Comparison of ENCODE assay signal across 8 cellular contexts in the genomic region with DNA sequence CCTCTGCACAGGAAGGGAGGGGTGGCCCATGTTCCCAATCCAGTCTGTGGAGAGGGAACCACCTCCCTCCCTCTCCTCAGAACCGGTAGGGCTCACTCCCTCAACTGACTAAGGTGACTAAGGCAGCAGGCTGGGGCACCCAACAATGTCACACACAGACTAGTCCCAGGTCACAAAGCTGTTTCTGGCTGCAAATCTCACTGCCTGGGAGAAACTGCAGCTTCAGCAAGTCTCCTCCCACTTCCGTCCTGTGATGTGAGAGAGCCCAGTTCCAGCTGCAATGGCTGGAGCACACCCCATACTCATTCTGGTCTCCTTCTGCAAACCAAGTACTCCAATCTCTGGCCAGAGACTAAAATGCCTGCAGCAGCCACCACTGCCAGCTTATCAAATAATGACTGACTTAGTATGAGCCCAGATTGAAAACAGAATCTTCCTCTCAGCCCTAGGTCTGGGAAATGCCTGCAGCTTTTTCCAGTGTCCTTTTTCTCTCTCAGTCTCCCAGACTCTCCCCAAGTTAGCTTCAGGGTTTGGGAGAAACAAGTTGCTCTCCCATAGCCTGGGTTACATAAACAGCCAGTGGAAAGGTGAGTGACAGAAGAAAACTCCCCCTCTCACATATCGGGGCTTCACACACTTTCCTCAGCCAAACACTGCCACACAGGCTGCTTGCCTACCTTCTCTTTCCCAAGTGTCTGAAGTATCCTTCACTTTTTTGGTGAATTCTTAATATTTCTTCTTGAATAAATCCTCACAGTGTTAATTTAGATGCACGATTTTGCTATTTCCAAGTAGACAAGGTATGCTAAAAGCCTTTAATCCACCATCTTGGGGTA.
DNase-seq lines count a peak whose midpoint lies in the region; ATAC-seq, FAIRE-seq and TF ChIP-seq lines count a peak whose summit lies in the region.

No MANE protein-coding gene starts in this region.

- H3K36me3 ChIP-seq in ascending aorta (no peaks in the 10 kb centered on the region), HepG2 (replicated peaks in 1 of 2; ENCODE audit: control insufficient read depth in 1 of 2, insufficient read depth in 2 of 2, low read length in 2 of 2) (no peaks in the 10 kb centered on the region), aorta (ENCODE audit: control insufficient read depth in 1 of 2, insufficient read depth in 2 of 2, low read length in 1 of 2) (no peaks in the 10 kb centered on the region)

- TF ChIP-seq CTCF in ascending aorta (IDR thresholded peaks at IDR 0.05) = no peak
- TF ChIP-seq CTCF in HepG2 (CRISPR knock-in tag; IDR thresholded peaks at IDR 0.05) = no peak

- no peak for TF ChIP-seq EP300 in HepG2 (IDR thresholded peaks at IDR 0.05; ENCODE audit: low read depth in 2 of 2, low read length in 2 of 2)
- TF ChIP-seq EP300 in HepG2 (CRISPR knock-in tag; IDR thresholded peaks at IDR 0.05; ENCODE audit: borderline replicate concordance) = no peak

- no peak overlapping the region for H3K9ac ChIP-seq in HepG2 (ENCODE audit: insufficient read depth, low read depth, low read length)

- H3K4me1 ChIP-seq in ascending aorta (peaks cover 0 to 10% of the 10 kb centered on the region in 2 donors), HepG2 (ENCODE audit: insufficient read depth, low read length) (no peaks in the 10 kb centered on the region), aorta (ENCODE audit: control insufficient read depth in 1 of 2, insufficient read depth in 2 of 2, low read length in 2 of 2) (peaks cover 0 to 2% of the 10 kb centered on the region in 2 donors)

- no peak overlapping the region for H3K4me2 ChIP-seq in HepG2 (ENCODE audit: low read depth, low read length)

- no peak for FAIRE-seq in HepG2 (lab: Jason Lieb, UNC)

- in situ Hi-C loops in HepG2 (cut with HindIII; ENCODE audit: extremely low pct_ligation_motif_present, low pct_unique_long_range_greater_than_20kb) = no loop called here

- ATAC-seq in HG02678 (IDR thresholded peaks at IDR 0.05; ENCODE audit: unreplicated experiment) = peak; percentile 95
- peak; percentile 49; the same call in 2 of the 3 replicates for ATAC-seq in HepG2
- ATAC-seq in aorta (ENCODE audit: low FRiP score) = peak; percentile 78

- POLR2A ChIA-PET in HepG2 (lab: Yijun Ruan, JAX) = no interaction called here

- intact Hi-C loops in ascending aorta (cut with DNase I) (no loop called here), HepG2 (cut with micrococcal nuclease; ENCODE audit: unreplicated experiment) (no loop called here), aorta (cut with DNase I) (no loop called here)

- TF ChIP-seq RAD21 in HepG2 (CRISPR knock-in tag; IDR thresholded peaks at IDR 0.05) = no peak

- TF ChIP-seq POLR2A in HepG2 (IDR thresholded peaks at IDR 0.05; ENCODE audit: insufficient read depth in 1 of 2, low read depth in 2 of 2, low read length in 2 of 2) = no peak

- H3K27me3 ChIP-seq in ascending aorta = no peaks in the 10 kb centered on the region
- H3K27me3 ChIP-seq in HepG2 (ENCODE audit: control insufficient read depth in 1 of 2, insufficient read depth in 2 of 2, low read length in 2 of 2) = no peaks in the 10 kb centered on the region
- no peaks in the 10 kb centered on the region for H3K27me3 ChIP-seq in aorta (ENCODE audit: control insufficient read depth in 1 of 2, insufficient read depth in 2 of 2, low read length in 1 of 2)

- H3K4me3 ChIP-seq in ascending aorta (peak overlapping the region in 1 of 2 donors; percentile 7), HepG2 (replicated peaks in 1 of 3; ENCODE audit: insufficient read depth in 1 of 3, low read depth in 2 of 3, low read length in 3 of 3) (no peak overlapping the region), aorta (ENCODE audit: low read length in 2 of 2) (no peak overlapping the region)

- peaks cover 0 to 3% of the 10 kb centered on the region in 2 donors for H3K9me3 ChIP-seq in ascending aorta
- no peaks in the 10 kb centered on the region for H3K9me3 ChIP-seq in HepG2 (ENCODE audit: low read length)
- no peaks in the 10 kb centered on the region for H3K9me3 ChIP-seq in aorta (ENCODE audit: control insufficient read depth, low read length)

- no TSS peak for BruUV-seq in HepG2 (replicated peaks; lab: Mats Ljungman, UMichigan)

- H3K79me2 ChIP-seq in HepG2 (ENCODE audit: insufficient read depth, low read length) = no peaks in the 10 kb centered on the region

- H4K20me1 ChIP-seq in HepG2 (ENCODE audit: insufficient read depth, low read length) = no peaks in the 10 kb centered on the region

- no peak overlapping the region for H2AFZ ChIP-seq in HepG2 (ENCODE audit: low read length)

- DNase-seq in activated naive CD4-positive, alpha-beta T cell treated with Interleukin-2 at 50 U/mL for 16 hours = peak; percentile 24
- DNase-seq in activated naive CD4-positive, alpha-beta T cell treated with anti-CD3 and anti-CD28 coated beads, Interleukin-2, amount 50 U/mL, for 16 hours = no peak
- DNase-seq in NCI-H69 (lab: John Stamatoyannopoulos, UW) (peak; percentile 39), ascending aorta (ENCODE audit: low spot score in 2 of 2) (peak; percentile 17 to 73), HepG2 (ENCODE audit: low spot score) (no peak), aorta (peak; percentile 69 to 80), NCI-H2107 treated with DMSO at 0.1 percent for 48 hours (lab: John Stamatoyannopoulos, UW; ENCODE audit: unreplicated experiment) (no peak)

- CTCF ChIA-PET in HepG2 (lab: Yijun Ruan, JAX; ENCODE audit: low intra/inter-chr PET ratio, low total read pairs) = no interaction called here

- H3K27ac ChIP-seq in ascending aorta (peak overlapping the region; percentile 32 to 56), HepG2 (ENCODE audit: extremely low read length, insufficient read depth, low read length) (no peak overlapping the region), aorta (ENCODE audit: low read depth in 1 of 2, low read length in 2 of 2) (peak overlapping the region in 1 of 2 donors; percentile 51)

- 7% methylated on average over 3 of the region's 4 CpGs for WGBS in HepG2 (ENCODE audit: low lambda C conversion rate)
- WGBS in aorta, 2 donors = 14 to 15% methylated on average over 4 of the region's 4 CpGs

TF ChIP-seq in HepG2, 621 proteins besides CTCF, POLR2A, EP300 and RAD21:
- TF ChIP-seq MAFK (conservative IDR thresholded peaks at IDR 0.05 in 1 of 2, IDR thresholded peaks at IDR 0.05 in 1 of 2; ENCODE audit: low read length in 2 of 2) (peak; percentile 34 to 50; a peak in 2 of 4 replicates), GATA4 (IDR thresholded peaks at IDR 0.05; ENCODE audit: borderline replicate concordance, low read depth) (no peak), ZNF558 (CRISPR knock-in tag; IDR thresholded peaks at IDR 0.05; ENCODE audit: borderline replicate concordance) (no peak), NBN (conservative IDR thresholded peaks at IDR 0.05) (no peak)
- TF ChIP-seq, protein P1, sequence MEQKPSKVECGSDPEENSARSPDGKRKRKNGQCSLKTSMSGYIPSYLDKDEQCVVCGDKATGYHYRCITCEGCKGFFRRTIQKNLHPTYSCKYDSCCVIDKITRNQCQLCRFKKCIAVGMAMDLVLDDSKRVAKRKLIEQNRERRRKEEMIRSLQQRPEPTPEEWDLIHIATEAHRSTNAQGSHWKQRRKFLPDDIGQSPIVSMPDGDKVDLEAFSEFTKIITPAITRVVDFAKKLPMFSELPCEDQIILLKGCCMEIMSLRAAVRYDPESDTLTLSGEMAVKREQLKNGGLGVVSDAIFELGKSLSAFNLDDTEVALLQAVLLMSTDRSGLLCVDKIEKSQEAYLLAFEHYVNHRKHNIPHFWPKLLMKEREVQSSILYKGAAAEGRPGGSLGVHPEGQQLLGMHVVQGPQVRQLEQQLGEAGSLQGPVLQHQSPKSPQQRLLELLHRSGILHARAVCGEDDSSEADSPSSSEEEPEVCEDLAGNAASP (CRISPR knock-in tag; IDR thresholded peaks at IDR 0.05; ENCODE audit: borderline replicate concordance) = no peak

Comparison
In these comparisons a context has a peak if more than half of its experiments do, and no peak if none do; other contexts are left out.
1. DNase-seq: peak in activated naive CD4-positive, alpha-beta T cell treated with Interleukin-2 at 50 U/mL for 16 hours (single experiment), NCI-H69 (single experiment), ascending aorta (2 of 2) and aorta (2 of 2); none in activated naive CD4-positive, alpha-beta T cell treated with anti-CD3 and anti-CD28 coated beads, Interleukin-2, amount 50 U/mL, for 16 hours (single experiment), HepG2 (single experiment) and NCI-H2107 treated with DMSO at 0.1 percent for 48 hours (single experiment).
2. Peak in every context shown above with its lines, with median percentiles within 50 percentile points of each other: ATAC-seq.